In genomic region chr1:17419626-17420328, GRCh38 we compare ENCODE assay signal across 8 cellular contexts. TPM values are rescaled to one million over a fixed set of nuclear protein-coding genes. Genes with fewer than 3 reads are reported as not detected.
A peak's percentile ranks its signal among the peaks of the same experiment; 100 is the strongest.
DNase-seq lines count a peak whose midpoint lies in the region; ATAC-seq and TF ChIP-seq lines count a peak whose summit lies in the region.

No MANE protein-coding gene starts in this region.

- H3K4me3 ChIP-seq in BE2C (ENCODE audit: low read depth, low read length) (no peak overlapping the region), WERI-Rb-1 (ENCODE audit: low read depth, low read length) (no peak overlapping the region)

- ATAC-seq in GM18498 (IDR thresholded peaks at IDR 0.05; ENCODE audit: unreplicated experiment), result no peak

- H3K27ac ChIP-seq in WERI-Rb-1, result peak overlapping the region; percentile 61

- in situ Hi-C loops in T47D (cut with HindIII; ENCODE audit: low pct_unique_long_range_greater_than_20kb, low sequenced_read_pairs), result no loop called here

- TF ChIP-seq CTCF in BE2C (IDR thresholded peaks at IDR 0.05; ENCODE audit: low read depth, low read length) (peak; percentile 82), WERI-Rb-1 (IDR thresholded peaks at IDR 0.05; ENCODE audit: low read depth, low read length) (peak; percentile 87)

- CTCF ChIA-PET in HEK293T (lab: Yijun Ruan, JAX), result interaction anchor here (0.9 kb wide), 1 partner anchor 13 kb away, joined by 3 read pairs; no protein-coding TSS in a partner anchor

- DNase-seq in BE2C, result peak; percentile 71
- peak; percentile 89 for DNase-seq in HEK293T (ENCODE audit: extremely low spot score)
- DNase-seq in WERI-Rb-1, result peak; percentile 72
- DNase-seq in T47D (ENCODE audit: low read depth in 1 of 2, low spot score in 1 of 2), result peak; percentile 58 to 67
- peak; percentile 92 for DNase-seq in iPS-NIHi7 (ENCODE audit: extremely low spot score)
- peak; percentile 69 for DNase-seq in stimulated activated CD4-positive, alpha-beta T cell treated with anti-CD3 and anti-CD28 coated beads, Interleukin-15, amount 100 ng/mL, for 24 hours
- DNase-seq in NCI-H1105 (lab: John Stamatoyannopoulos, UW), result no peak

- H3K9me3 ChIP-seq in BE2C (no peaks in the 10 kb centered on the region), WERI-Rb-1 (ENCODE audit: severe bottlenecking) (no peaks in the 10 kb centered on the region)

- no peaks in the 10 kb centered on the region for H3K4me1 ChIP-seq in BE2C

- H3K27me3 ChIP-seq in BE2C (no peaks in the 10 kb centered on the region), WERI-Rb-1 (ENCODE audit: insufficient read depth, low read depth, severe bottlenecking) (no peaks in the 10 kb centered on the region)

- POLR2A ChIA-PET in HEK293T (lab: Yijun Ruan, JAX), result no interaction called here

- peaks cover 68% of the 10 kb centered on the region for H3K36me3 ChIP-seq in BE2C
- peaks cover 98% of the 10 kb centered on the region for H3K36me3 ChIP-seq in WERI-Rb-1

TF ChIP-seq in HEK293T, 16 proteins besides CTCF, POLR2A, EP300 and RAD21:
- no peak for TF ChIP-seq SUZ12 (IDR thresholded peaks at IDR 0.05)
- no peak for TF ChIP-seq HDGF (IDR thresholded peaks at IDR 0.05; ENCODE audit: borderline replicate concordance)
- TF ChIP-seq FOXA1 (IDR thresholded peaks at IDR 0.05), result no peak
- no peak for TF ChIP-seq FOXK2 (IDR thresholded peaks at IDR 0.05)
- TF ChIP-seq TARDBP (IDR thresholded peaks at IDR 0.05), result no peak
- no peak for TF ChIP-seq L3MBTL2 (conservative IDR thresholded peaks at IDR 0.05)
- TF ChIP-seq SP1 (IDR thresholded peaks at IDR 0.05), result no peak
- no peak for TF ChIP-seq ELF4 (IDR thresholded peaks at IDR 0.05)
- no peak for TF ChIP-seq PKNOX1 (IDR thresholded peaks at IDR 0.05)

RNA-seq across cellular contexts. Expression of gene RCC2, which starts 19.7 kb away (rescaled TPM):
- polyA plus RNA-seq in BE2C (2012; ENCODE audit: insufficient read depth, insufficient read length, low read depth), result 67.9 TPM

RNA-seq across cellular contexts. Expression of gene PADI6, which starts 47.8 kb away (rescaled TPM):
- not detected for polyA plus RNA-seq in BE2C (2012; ENCODE audit: insufficient read depth, insufficient read length, low read depth)
